Comparison of ENCODE assay signal across 8 cellular contexts in genomic region chr20:645318-646106, GRCh38. TPM values are rescaled to one million over a fixed set of nuclear protein-coding genes. Genes with fewer than 3 reads are reported as not detected.
DNase-seq lines count a peak whose midpoint lies in the region; ATAC-seq and TF ChIP-seq lines count a peak whose summit lies in the region.

No MANE protein-coding gene starts in this region.

- peaks cover 0 to 5% (median 0%) of the 10 kb centered on the region in 8 donors for H3K9me3 Mint-ChIP-seq in CD4-positive, alpha-beta memory T cell
- H3K9me3 Mint-ChIP-seq in activated naive CD8-positive, alpha-beta T cell treated with anti-CD3 and anti-CD28 coated beads for 36 hours = no peaks in the 10 kb centered on the region

- no peak overlapping the region for H3K4me3 ChIP-seq in CD4-positive, alpha-beta memory T cell (ENCODE audit: low read length in 2 of 2)
- no peak overlapping the region for H3K4me3 ChIP-seq in MM.1S (ENCODE audit: low read length)
- no peak overlapping the region; a peak in 1 of 4 replicates for H3K4me3 ChIP-seq in SK-N-SH (ENCODE audit: low read depth in 2 of 2, low read length in 1 of 2)

- TF ChIP-seq CTCF in MM.1S (IDR thresholded peaks at IDR 0.05; ENCODE audit: low read length) (peak; percentile 91), SK-N-SH (IDR thresholded peaks at IDR 0.05) (peak; percentile 94)

- WGBS in SK-N-SH (ENCODE audit: low lambda C conversion rate) = 23% methylated on average over 20 of the region's 20 CpGs

- H2AFZ ChIP-seq in MM.1S (ENCODE audit: low read length) (no peak overlapping the region), SK-N-SH (ENCODE audit: low read depth) (no peak overlapping the region)

- H3K4me1 ChIP-seq in CD4-positive, alpha-beta memory T cell (ENCODE audit: insufficient read depth, low read length) = peaks cover 11% of the 10 kb centered on the region
- H3K4me1 ChIP-seq in MM.1S (ENCODE audit: low read length) (no peaks in the 10 kb centered on the region), SK-N-SH (ENCODE audit: control insufficient read depth in 1 of 2, insufficient read depth in 2 of 2, low read depth in 1 of 2, low read length in 1 of 2) (peaks cover 0 to 3% of the 10 kb centered on the region in 2 experiments; a peak in 1 of 4 replicates)

- H3K27me3 ChIP-seq in CD4-positive, alpha-beta memory T cell (ENCODE audit: insufficient read depth, low read length) = peaks cover 11% of the 10 kb centered on the region
- H3K27me3 ChIP-seq in MM.1S (replicated peaks; ENCODE audit: insufficient read depth, low read length) = 0 out of 2 replicates have a peak, but pooled peaks cover 2% of the 10 kb centered on the region
- H3K27me3 ChIP-seq in SK-N-SH (ENCODE audit: insufficient read depth) = no peaks in the 10 kb centered on the region

- peak in 4 of 5 donors; percentile 49 to 63 (median 52) for DNase-seq in CD4-positive, alpha-beta memory T cell
- peak; percentile 73 for DNase-seq in MM.1S
- peak; percentile 92 for DNase-seq in SK-N-SH
- peak; percentile 73 for DNase-seq in activated naive CD8-positive, alpha-beta T cell treated with anti-CD3 and anti-CD28 coated beads for 36 hours
- peak; percentile 89 for DNase-seq in cardiac septum (ENCODE audit: low spot score)
- peak; percentile 91 for DNase-seq in retina
- DNase-seq in mesenteric fat pad (ENCODE audit: low spot score) = no peak

- CTCF ChIA-PET in CD4-positive, alpha-beta memory T cell (lab: Charles Lee; ENCODE audit: partially characterized antibody) = interaction anchor here (1.0 to 2.7 kb wide), 18 partner anchors 8 to 293 kb away, joined by 3 to 24 read pairs (median 4); partner anchors contain the start of genes CSNK2A1 and FAM110A
- CTCF ChIA-PET in SK-N-SH (lab: Yijun Ruan, JAX) = interaction anchor here (0.6 to 7.8 kb wide), 74 partner anchors 10 to 311 kb away, joined by 3 to 150 read pairs (median 6); partner anchors contain the start of genes CSNK2A1, SCRT2 and TCF15

- no peak for TF ChIP-seq EP300 in SK-N-SH (IDR thresholded peaks at IDR 0.05; ENCODE audit: borderline replicate concordance in 1 of 2, low read depth in 1 of 2, low read length in 1 of 2)

- intact Hi-C loops in CD4-positive, alpha-beta memory T cell (cut with micrococcal nuclease) = loop anchor here (1.0 kb wide), 1 partner anchor 84 kb away; no protein-coding TSS in a partner anchor
- intact Hi-C loops in cardiac septum (cut with DNase I) = loop anchor here (2.0 to 5.0 kb wide), 2 partner anchors 85 to 293 kb away; no protein-coding TSS in a partner anchor

- peaks cover 7% of the 10 kb centered on the region; the same call in 1 of the 2 replicates for H4K20me1 ChIP-seq in MM.1S (ENCODE audit: insufficient read depth, low read length)
- H4K20me1 ChIP-seq in SK-N-SH (ENCODE audit: insufficient read depth) = peaks cover 18% of the 10 kb centered on the region; the same call in 1 of the 2 replicates

- no peaks in the 10 kb centered on the region for H3K9me3 ChIP-seq in CD4-positive, alpha-beta memory T cell (ENCODE audit: control insufficient read depth in 1 of 2, low read length in 2 of 2)
- H3K9me3 ChIP-seq in MM.1S (replicated peaks; ENCODE audit: insufficient read depth, low read length) = no peaks in the 10 kb centered on the region
- H3K9me3 ChIP-seq in SK-N-SH = no peaks in the 10 kb centered on the region

- peak; percentile 88 for TF ChIP-seq RAD21 in SK-N-SH (IDR thresholded peaks at IDR 0.05; ENCODE audit: low read length)

- H3K36me3 Mint-ChIP-seq in CD4-positive, alpha-beta memory T cell = peaks cover 17 to 22% of the 10 kb centered on the region in 2 donors
- peaks cover 33% of the 10 kb centered on the region for H3K36me3 Mint-ChIP-seq in activated naive CD8-positive, alpha-beta T cell treated with anti-CD3 and anti-CD28 coated beads for 36 hours

- peaks cover 5% of the 10 kb centered on the region for H3K36me3 ChIP-seq in CD4-positive, alpha-beta memory T cell (ENCODE audit: insufficient read depth, low read length)
- H3K36me3 ChIP-seq in MM.1S (replicated peaks; ENCODE audit: insufficient read depth, low read length) = peaks cover 12% of the 10 kb centered on the region; the same call in 1 of the 2 replicates
- H3K36me3 ChIP-seq in SK-N-SH (replicated peaks in 1 of 2; ENCODE audit: control insufficient read depth in 1 of 2, insufficient read depth in 2 of 2, low read length in 1 of 2) = peaks cover 22 to 37% of the 10 kb centered on the region in 2 experiments

- H3K4me2 ChIP-seq in MM.1S (ENCODE audit: low read depth, low read length) (no peak overlapping the region), SK-N-SH (no peak overlapping the region)

- H3K9ac ChIP-seq in MM.1S (ENCODE audit: low read length) = no peak overlapping the region
- no peak overlapping the region for H3K9ac ChIP-seq in SK-N-SH

- H3K4me1 Mint-ChIP-seq in CD4-positive, alpha-beta memory T cell = peaks cover 6 to 30% (median 21%) of the 10 kb centered on the region in 4 donors
- H3K4me1 Mint-ChIP-seq in activated naive CD8-positive, alpha-beta T cell treated with anti-CD3 and anti-CD28 coated beads for 36 hours = peaks cover 2% of the 10 kb centered on the region

- H3K27ac ChIP-seq in CD4-positive, alpha-beta memory T cell (ENCODE audit: low read depth, low read length) = no peak overlapping the region
- H3K27ac ChIP-seq in MM.1S (ENCODE audit: low read length) (no peak overlapping the region), SK-N-SH (ENCODE audit: low read depth in 2 of 2, low read length in 1 of 2) (no peak overlapping the region; a peak in 1 of 4 replicates)

- peak overlapping the region in 3 of 8 donors; percentile 15 to 29 (median 26) for H3K4me3 Mint-ChIP-seq in CD4-positive, alpha-beta memory T cell
- H3K4me3 Mint-ChIP-seq in activated naive CD8-positive, alpha-beta T cell treated with anti-CD3 and anti-CD28 coated beads for 36 hours = no peak overlapping the region

- H3K27ac Mint-ChIP-seq in CD4-positive, alpha-beta memory T cell = peak overlapping the region in 1 of 7 donors; percentile 16
- no peak overlapping the region for H3K27ac Mint-ChIP-seq in activated naive CD8-positive, alpha-beta T cell treated with anti-CD3 and anti-CD28 coated beads for 36 hours

- peak; percentile 63 for ATAC-seq in GM21390 (IDR thresholded peaks at IDR 0.05; ENCODE audit: unreplicated experiment)

- peaks cover 3 to 8% of the 10 kb centered on the region in 2 donors for H3K27me3 Mint-ChIP-seq in CD4-positive, alpha-beta memory T cell
- peaks cover 29% of the 10 kb centered on the region for H3K27me3 Mint-ChIP-seq in activated naive CD8-positive, alpha-beta T cell treated with anti-CD3 and anti-CD28 coated beads for 36 hours

- peaks cover 7% of the 10 kb centered on the region for H3K79me2 ChIP-seq in MM.1S (ENCODE audit: low read length)
- H3K79me2 ChIP-seq in SK-N-SH (ENCODE audit: insufficient read depth) = peaks cover 13% of the 10 kb centered on the region; the same call in 1 of the 2 replicates

- H3F3A ChIP-seq in MM.1S (ENCODE audit: insufficient read depth, low read length) (peaks cover 2% of the 10 kb centered on the region; the same call in 1 of the 2 replicates), SK-N-SH (replicated peaks; ENCODE audit: insufficient read depth) (peaks cover 24% of the 10 kb centered on the region)

- H3K9me2 ChIP-seq in MM.1S (replicated peaks; ENCODE audit: insufficient read depth, low read length) = no peaks in the 10 kb centered on the region
- no peaks in the 10 kb centered on the region for H3K9me2 ChIP-seq in SK-N-SH

- POLR2A ChIA-PET in CD4-positive, alpha-beta memory T cell (lab: Charles Lee; ENCODE audit: partially characterized antibody) = no interaction called here
- POLR2A ChIA-PET in SK-N-SH (lab: Yijun Ruan, JAX) = interaction anchor here (0.9 to 1.1 kb wide), 3 partner anchors 85 to 103 kb away, joined by 3 read pairs; no protein-coding TSS in a partner anchor

TF ChIP-seq in SK-N-SH, 30 proteins besides CTCF, POLR2A, EP300 and RAD21 (continues in another document):
- no peak for TF ChIP-seq JUND (IDR thresholded peaks at IDR 0.05)
- no peak for TF ChIP-seq PBX3 (IDR thresholded peaks at IDR 0.05)
- TF ChIP-seq FOXJ3 (CRISPR knock-in tag; IDR thresholded peaks at IDR 0.05) = no peak
- TF ChIP-seq NRF1 (IDR thresholded peaks at IDR 0.05; ENCODE audit: low read depth, low read length) = no peak; the same call in 1 of the 2 replicates
- no peak for TF ChIP-seq TAF1 (IDR thresholded peaks at IDR 0.05; ENCODE audit: borderline replicate concordance, low read depth, low read length)

RNA-seq across cellular contexts. Expression of gene SRXN1, which starts 7.5 kb away (rescaled TPM):
- total RNA-seq in CD4-positive, alpha-beta memory T cell = 1 to 10 TPM; 6.9 to 7.4 TPM
- 10 to 100 TPM; 10.4 to 17.2 TPM for polyA plus RNA-seq in CD4-positive, alpha-beta memory T cell
- polyA plus RNA-seq in SK-N-SH (2012; rRNA removed) = 26.2 and 36.0 TPM in 2 replicates
- polyA plus RNA-seq in SK-N-SH (2012; cell fraction: cytosol; rRNA removed) = 31.0 and 35.8 TPM in 2 replicates
- polyA plus RNA-seq in SK-N-SH (2012; cell fraction: nucleus; rRNA removed) = 7.4 and 14.4 TPM in 2 replicates
- 10 to 100 TPM; 17.0 to 18.1 TPM for total RNA-seq in activated naive CD8-positive, alpha-beta T cell treated with anti-CD3 and anti-CD28 coated beads for 36 hours
- 38.4 TPM for total RNA-seq in cardiac septum
- 41.5 TPM for total RNA-seq in mesenteric fat pad

RNA-seq across cellular contexts. Expression of gene SCRT2, which starts 30.1 kb away (rescaled TPM):
- total RNA-seq in CD4-positive, alpha-beta memory T cell = not detected
- polyA plus RNA-seq in CD4-positive, alpha-beta memory T cell = not detected
- not detected in 2 replicates for polyA plus RNA-seq in SK-N-SH (2012; rRNA removed)
- 0.01 and 0.05 TPM in 2 replicates for polyA plus RNA-seq in SK-N-SH (2012; cell fraction: cytosol; rRNA removed)
- 0.04 and 0.08 TPM in 2 replicates for polyA plus RNA-seq in SK-N-SH (2012; cell fraction: nucleus; rRNA removed)
- not detected for total RNA-seq in activated naive CD8-positive, alpha-beta T cell treated with anti-CD3 and anti-CD28 coated beads for 36 hours
- total RNA-seq in cardiac septum (not detected), mesenteric fat pad (not detected)

RNA-seq across cellular contexts. Expression of gene TCF15, which starts 35.4 kb away (rescaled TPM):
- not detected for total RNA-seq in CD4-positive, alpha-beta memory T cell
- polyA plus RNA-seq in CD4-positive, alpha-beta memory T cell = not detected
- 0.15 TPM in 1 of 2 replicates, not detected in the other for polyA plus RNA-seq in SK-N-SH (2012; rRNA removed)
- polyA plus RNA-seq in SK-N-SH (2012; cell fraction: cytosol; rRNA removed) = 0.04 and 0.13 TPM in 2 replicates
- polyA plus RNA-seq in SK-N-SH (2012; cell fraction: nucleus; rRNA removed) = 0.04 TPM in 1 of 2 replicates, not detected in the other
- under 1 TPM; 0.14 to 0.23 TPM for total RNA-seq in activated naive CD8-positive, alpha-beta T cell treated with anti-CD3 and anti-CD28 coated beads for 36 hours
- total RNA-seq in cardiac septum (4.8 TPM), mesenteric fat pad (7.0 TPM)
